In the genomic region with DNA sequence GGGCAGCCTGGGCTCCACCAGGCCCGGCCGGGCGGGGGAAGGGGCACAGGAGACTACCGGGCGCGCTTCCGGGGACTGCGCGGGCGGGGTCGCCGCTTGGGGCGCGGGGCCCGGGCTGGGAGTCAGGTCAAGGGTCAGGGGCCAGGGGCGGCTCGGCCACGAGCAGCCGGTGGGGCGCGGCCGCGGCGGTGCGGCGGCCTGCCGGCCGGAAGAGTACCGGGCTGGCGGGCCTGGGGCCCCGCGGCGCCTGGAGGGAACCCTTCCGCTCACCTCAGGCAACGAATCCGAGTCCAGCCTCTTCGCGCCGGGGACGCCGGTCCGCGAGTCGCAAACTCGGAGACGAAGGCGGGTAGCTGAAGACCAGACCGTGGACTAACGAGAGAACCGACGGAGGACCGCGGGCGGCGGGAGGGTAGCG, we compare ENCODE assay signal across 8 cellular contexts. TPM values are rescaled to one million over a fixed set of nuclear protein-coding genes. Genes with fewer than 3 reads are reported as not detected.
DNase-seq lines count a peak whose midpoint lies in the region; ATAC-seq and TF ChIP-seq lines count a peak whose summit lies in the region.

No MANE protein-coding gene starts in this region.

- peaks cover 75% of the 10 kb centered on the region for H3K4me1 Mint-ChIP-seq in stimulated activated naive CD8-positive, alpha-beta T cell treated with anti-CD3 and anti-CD28 coated beads, Interleukin-15, amount 100 ng/mL, for 72 hours

- peaks cover 44% of the 10 kb centered on the region for H3K4me1 ChIP-seq in mucosa of descending colon (ENCODE audit: low read depth)

- H3K9me3 Mint-ChIP-seq in stimulated activated naive CD8-positive, alpha-beta T cell treated with anti-CD3 and anti-CD28 coated beads, Interleukin-15, amount 100 ng/mL, for 72 hours, result no peaks in the 10 kb centered on the region

- TF ChIP-seq CTCF in AG04449 (IDR thresholded peaks at IDR 0.05; ENCODE audit: insufficient read depth, low read length, missing control alignments) (no peak), mucosa of descending colon (IDR thresholded peaks at IDR 0.05) (no peak)

- H3K4me3 ChIP-seq in AG04449 (ENCODE audit: low read depth, low read length), result peak overlapping the region; percentile 88
- peak overlapping the region; percentile 90 for H3K4me3 ChIP-seq in mucosa of descending colon

- H3K4me3 Mint-ChIP-seq in stimulated activated naive CD8-positive, alpha-beta T cell treated with anti-CD3 and anti-CD28 coated beads, Interleukin-15, amount 100 ng/mL, for 72 hours, result peak overlapping the region; percentile 88 to 94

- DNase-seq in AG04449 (ENCODE audit: low read depth, low spot score) (no peak), mucosa of descending colon (peak; percentile 61 to 83 (median 81)), AG20443 (ENCODE audit: low spot score) (no peak)
- DNase-seq in activated CD4-positive, CD25-positive, alpha-beta regulatory T cell (lab: John Stamatoyannopoulos, UW), result peak; percentile 24 to 53 (median 39)
- peak; percentile 34 for DNase-seq in effector CD8-positive, alpha-beta T cell (lab: John Stamatoyannopoulos, UW)
- peak in 1 of 2 donors; percentile 65 for DNase-seq in stimulated activated naive CD8-positive, alpha-beta T cell treated with anti-CD3 and anti-CD28 coated beads, Interleukin-15, amount 100 ng/mL, for 72 hours

- ATAC-seq in GM19324 (IDR thresholded peaks at IDR 0.05; ENCODE audit: low FRiP score, unreplicated experiment) (peak; percentile 39), HG03354 (IDR thresholded peaks at IDR 0.05; ENCODE audit: poor library complexity, severe bottlenecking, unreplicated experiment) (peak; percentile 36), mucosa of descending colon (peak; percentile 44)
- peak; percentile 29 for ATAC-seq in stimulated activated naive CD8-positive, alpha-beta T cell treated with anti-CD3 and anti-CD28 coated beads, Interleukin-15, amount 100 ng/mL, for 72 hours

- no peaks in the 10 kb centered on the region for H3K27me3 Mint-ChIP-seq in stimulated activated naive CD8-positive, alpha-beta T cell treated with anti-CD3 and anti-CD28 coated beads, Interleukin-15, amount 100 ng/mL, for 72 hours

- peaks cover 5% of the 10 kb centered on the region for H3K36me3 ChIP-seq in mucosa of descending colon (ENCODE audit: low read depth)

- POLR2A ChIA-PET in AG04449 (lab: Yijun Ruan, JAX), result interaction anchor here (0.5 to 2.5 kb wide), 17 partner anchors 10 to 72 kb away, joined by 3 to 22 read pairs (median 4); a partner anchor contains a TSS

- H3K9me3 ChIP-seq in mucosa of descending colon, result no peaks in the 10 kb centered on the region

- CTCF ChIA-PET in AG04449 (lab: Yijun Ruan, JAX), result interaction anchor here (0.9 to 1.6 kb wide), 2 partner anchors 54 to 72 kb away, joined by 3 to 6 read pairs; a partner anchor contains a TSS

- intact Hi-C loops in mucosa of descending colon (cut with DNase I, micrococcal nuclease), result no loop called here

- H3K27ac Mint-ChIP-seq in stimulated activated naive CD8-positive, alpha-beta T cell treated with anti-CD3 and anti-CD28 coated beads, Interleukin-15, amount 100 ng/mL, for 72 hours, result peak overlapping the region; percentile 96 to 97

RNA-seq across cellular contexts. Expression of a gene that starts 0.2 kb away (rescaled TPM):
- 100 to 1,000 TPM; 358 to 430 (median 419) TPM for total RNA-seq in mucosa of descending colon

RNA-seq across cellular contexts. Expression of a gene that starts 0.7 kb away (rescaled TPM):
- total RNA-seq in mucosa of descending colon, result 10 to 100 TPM; 31.6 to 44.4 (median 43.5) TPM

RNA-seq across cellular contexts. Expression of a gene that starts 10.7 kb away (rescaled TPM):
- 10 to 100 TPM; 15.8 to 36.3 (median 22.9) TPM for total RNA-seq in mucosa of descending colon

RNA-seq across cellular contexts. Expression of a gene that starts 17.6 kb away (rescaled TPM):
- 10 to 100 TPM in 2 of 3 donors, 1 to 10 TPM in 1; 8.8 to 19.4 (median 17.7) TPM for total RNA-seq in mucosa of descending colon

RNA-seq across cellular contexts. Expression of a gene that starts 53.4 kb away (rescaled TPM):
- 100 to 1,000 TPM; 122 to 148 (median 144) TPM for total RNA-seq in mucosa of descending colon

Comparison
In these comparisons a context has a peak if more than half of its experiments do, and no peak if none do; other contexts are left out.
1. DNase-seq: peak in activated CD4-positive, CD25-positive, alpha-beta regulatory T cell (4 of 4), effector CD8-positive, alpha-beta T cell (single experiment) and mucosa of descending colon (3 of 3); none in AG04449 (single experiment) and AG20443 (single experiment).
2. Peak in every context shown above with its lines, with median percentiles within 50 percentile points of each other: ATAC-seq.